1 cellular context compared by ENCODE assay signal in the genomic region with DNA sequence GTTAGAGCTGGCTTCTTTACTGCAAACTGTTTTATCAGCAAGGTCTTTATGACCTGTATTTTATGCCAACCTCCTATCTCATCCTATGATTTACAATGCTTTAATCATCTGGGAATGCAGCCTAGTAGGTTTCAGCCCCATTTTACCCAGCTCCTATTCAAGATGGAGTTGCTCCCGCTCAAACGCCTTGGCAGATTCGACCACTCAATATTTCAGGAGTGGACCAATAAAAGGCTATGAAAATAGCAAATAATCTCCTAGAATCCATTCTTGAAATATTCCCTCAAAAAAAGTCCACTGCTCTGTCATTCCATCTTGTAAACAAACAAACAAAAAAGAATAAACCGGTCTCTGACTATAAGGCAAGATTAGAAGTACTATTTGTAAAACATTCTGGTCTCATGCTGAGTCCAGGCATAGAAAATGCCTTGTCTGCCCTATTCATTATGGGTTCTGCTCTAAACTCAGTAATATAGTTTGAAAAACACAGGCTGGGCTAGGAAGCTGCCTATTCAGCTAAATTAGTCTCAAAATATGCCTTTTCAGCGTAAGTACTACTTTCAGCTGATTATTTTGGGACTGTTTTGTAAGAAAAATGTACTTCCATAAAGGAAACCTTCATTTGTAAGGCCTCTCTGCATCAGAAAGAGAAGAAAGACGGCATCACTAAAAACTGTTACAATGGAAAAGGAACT.
A peak's percentile ranks its signal among the peaks of the same experiment; 100 is the strongest.
TF ChIP-seq lines count a peak whose summit lies in the region.

No MANE protein-coding gene starts in this region.

TF ChIP-seq in K562, 482 proteins besides CTCF, POLR2A, EP300 and RAD21 (continued from another document and continues in another):
- TF ChIP-seq GABPB1 (CRISPR knock-in tag; IDR thresholded peaks at IDR 0.05): no peak
- TF ChIP-seq TAF15 (IDR thresholded peaks at IDR 0.05; ENCODE audit: low read depth, low read length): no peak
- peak; percentile 62; the same call in 1 of the 2 replicates for TF ChIP-seq MEF2D (tag; conservative IDR thresholded peaks at IDR 0.05; ENCODE audit: low read depth)
- no peak for TF ChIP-seq CCAR2 (IDR thresholded peaks at IDR 0.05; ENCODE audit: low read depth, low read length)
- no peak for TF ChIP-seq NCOA2 (IDR thresholded peaks at IDR 0.05; ENCODE audit: partially characterized antibody in 2 of 2)
- no peak for TF ChIP-seq GABPA (tag; conservative IDR thresholded peaks at IDR 0.05; ENCODE audit: low read depth)
- peak; percentile 52; the same call in 1 of the 2 replicates for TF ChIP-seq DDX20 (tag; IDR thresholded peaks at IDR 0.05; ENCODE audit: low read depth)
- TF ChIP-seq PHF21A (IDR thresholded peaks at IDR 0.05; ENCODE audit: borderline replicate concordance, low read depth): no peak
- TF ChIP-seq, protein P1, sequence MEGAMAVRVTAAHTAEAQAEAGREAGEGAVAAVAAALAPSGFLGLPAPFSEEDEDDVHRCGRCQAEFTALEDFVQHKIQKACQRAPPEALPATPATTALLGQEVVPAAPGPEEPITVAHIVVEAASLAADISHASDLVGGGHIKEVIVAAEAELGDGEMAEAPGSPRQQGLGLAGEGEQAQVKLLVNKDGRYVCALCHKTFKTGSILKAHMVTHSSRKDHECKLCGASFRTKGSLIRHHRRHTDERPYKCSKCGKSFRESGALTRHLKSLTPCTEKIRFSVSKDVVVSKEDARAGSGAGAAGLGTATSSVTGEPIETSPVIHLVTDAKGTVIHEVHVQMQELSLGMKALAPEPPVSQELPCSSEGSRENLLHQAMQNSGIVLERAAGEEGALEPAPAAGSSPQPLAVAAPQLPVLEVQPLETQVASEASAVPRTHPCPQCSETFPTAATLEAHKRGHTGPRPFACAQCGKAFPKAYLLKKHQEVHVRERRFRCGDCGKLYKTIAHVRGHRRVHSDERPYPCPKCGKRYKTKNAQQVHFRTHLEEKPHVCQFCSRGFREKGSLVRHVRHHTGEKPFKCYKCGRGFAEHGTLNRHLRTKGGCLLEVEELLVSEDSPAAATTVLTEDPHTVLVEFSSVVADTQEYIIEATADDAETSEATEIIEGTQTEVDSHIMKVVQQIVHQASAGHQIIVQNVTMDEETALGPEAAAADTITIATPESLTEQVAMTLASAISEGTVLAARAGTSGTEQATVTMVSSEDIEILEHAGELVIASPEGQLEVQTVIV (CRISPR knock-in tag; IDR thresholded peaks at IDR 0.05; ENCODE audit: borderline replicate concordance): no peak
- TF ChIP-seq ZNF395 (CRISPR knock-in tag; IDR thresholded peaks at IDR 0.05): peak; percentile 72; the same call in 1 of the 2 replicates
- no peak for TF ChIP-seq ZNF263 (CRISPR knock-in tag; IDR thresholded peaks at IDR 0.05; ENCODE audit: borderline replicate concordance)
- TF ChIP-seq, protein P2, sequence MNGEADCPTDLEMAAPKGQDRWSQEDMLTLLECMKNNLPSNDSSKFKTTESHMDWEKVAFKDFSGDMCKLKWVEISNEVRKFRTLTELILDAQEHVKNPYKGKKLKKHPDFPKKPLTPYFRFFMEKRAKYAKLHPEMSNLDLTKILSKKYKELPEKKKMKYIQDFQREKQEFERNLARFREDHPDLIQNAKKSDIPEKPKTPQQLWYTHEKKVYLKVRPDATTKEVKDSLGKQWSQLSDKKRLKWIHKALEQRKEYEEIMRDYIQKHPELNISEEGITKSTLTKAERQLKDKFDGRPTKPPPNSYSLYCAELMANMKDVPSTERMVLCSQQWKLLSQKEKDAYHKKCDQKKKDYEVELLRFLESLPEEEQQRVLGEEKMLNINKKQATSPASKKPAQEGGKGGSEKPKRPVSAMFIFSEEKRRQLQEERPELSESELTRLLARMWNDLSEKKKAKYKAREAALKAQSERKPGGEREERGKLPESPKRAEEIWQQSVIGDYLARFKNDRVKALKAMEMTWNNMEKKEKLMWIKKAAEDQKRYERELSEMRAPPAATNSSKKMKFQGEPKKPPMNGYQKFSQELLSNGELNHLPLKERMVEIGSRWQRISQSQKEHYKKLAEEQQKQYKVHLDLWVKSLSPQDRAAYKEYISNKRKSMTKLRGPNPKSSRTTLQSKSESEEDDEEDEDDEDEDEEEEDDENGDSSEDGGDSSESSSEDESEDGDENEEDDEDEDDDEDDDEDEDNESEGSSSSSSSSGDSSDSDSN (IDR thresholded peaks at IDR 0.05; ENCODE audit: borderline replicate concordance in 1 of 2, low read depth in 2 of 2, low read length in 2 of 2): no peak
- no peak for TF ChIP-seq KLF10 (CRISPR knock-in tag; IDR thresholded peaks at IDR 0.05)
- TF ChIP-seq, protein P3, sequence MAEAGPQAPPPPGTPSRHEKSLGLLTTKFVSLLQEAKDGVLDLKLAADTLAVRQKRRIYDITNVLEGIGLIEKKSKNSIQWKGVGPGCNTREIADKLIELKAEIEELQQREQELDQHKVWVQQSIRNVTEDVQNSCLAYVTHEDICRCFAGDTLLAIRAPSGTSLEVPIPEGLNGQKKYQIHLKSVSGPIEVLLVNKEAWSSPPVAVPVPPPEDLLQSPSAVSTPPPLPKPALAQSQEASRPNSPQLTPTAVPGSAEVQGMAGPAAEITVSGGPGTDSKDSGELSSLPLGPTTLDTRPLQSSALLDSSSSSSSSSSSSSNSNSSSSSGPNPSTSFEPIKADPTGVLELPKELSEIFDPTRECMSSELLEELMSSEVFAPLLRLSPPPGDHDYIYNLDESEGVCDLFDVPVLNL (CRISPR knock-in tag; IDR thresholded peaks at IDR 0.05; ENCODE audit: low read depth): no peak
- no peak for TF ChIP-seq HEY1 (CRISPR knock-in tag; IDR thresholded peaks at IDR 0.05; ENCODE audit: borderline replicate concordance)
- TF ChIP-seq MCM5 (IDR thresholded peaks at IDR 0.05; ENCODE audit: low read depth): no peak
- TF ChIP-seq KDM2B (CRISPR knock-in tag; IDR thresholded peaks at IDR 0.05): no peak
- TF ChIP-seq HDAC2 (IDR thresholded peaks at IDR 0.05): no peak
- TF ChIP-seq ZNF76 (CRISPR knock-in tag; IDR thresholded peaks at IDR 0.05; ENCODE audit: borderline replicate concordance): no peak
- no peak for TF ChIP-seq ETV6 (IDR thresholded peaks at IDR 0.05; ENCODE audit: borderline replicate concordance in 1 of 2, low read depth in 2 of 2, low read length in 1 of 2)
- TF ChIP-seq ETV6 (CRISPR knock-in tag; IDR thresholded peaks at IDR 0.05; ENCODE audit: borderline replicate concordance): no peak
- no peak for TF ChIP-seq ZNF134 (CRISPR knock-in tag; conservative IDR thresholded peaks at IDR 0.05)
- no peak for TF ChIP-seq SUPT5H (IDR thresholded peaks at IDR 0.05)
- no peak for TF ChIP-seq SMARCB1 (IDR thresholded peaks at IDR 0.05; ENCODE audit: insufficient read length, low read depth)
- TF ChIP-seq PPARD (CRISPR knock-in tag; IDR thresholded peaks at IDR 0.05): no peak
- no peak for TF ChIP-seq ARHGAP35 (IDR thresholded peaks at IDR 0.05; ENCODE audit: partially characterized antibody)
- no peak for TF ChIP-seq ARID2 (IDR thresholded peaks at IDR 0.05)
- TF ChIP-seq, protein P4, sequence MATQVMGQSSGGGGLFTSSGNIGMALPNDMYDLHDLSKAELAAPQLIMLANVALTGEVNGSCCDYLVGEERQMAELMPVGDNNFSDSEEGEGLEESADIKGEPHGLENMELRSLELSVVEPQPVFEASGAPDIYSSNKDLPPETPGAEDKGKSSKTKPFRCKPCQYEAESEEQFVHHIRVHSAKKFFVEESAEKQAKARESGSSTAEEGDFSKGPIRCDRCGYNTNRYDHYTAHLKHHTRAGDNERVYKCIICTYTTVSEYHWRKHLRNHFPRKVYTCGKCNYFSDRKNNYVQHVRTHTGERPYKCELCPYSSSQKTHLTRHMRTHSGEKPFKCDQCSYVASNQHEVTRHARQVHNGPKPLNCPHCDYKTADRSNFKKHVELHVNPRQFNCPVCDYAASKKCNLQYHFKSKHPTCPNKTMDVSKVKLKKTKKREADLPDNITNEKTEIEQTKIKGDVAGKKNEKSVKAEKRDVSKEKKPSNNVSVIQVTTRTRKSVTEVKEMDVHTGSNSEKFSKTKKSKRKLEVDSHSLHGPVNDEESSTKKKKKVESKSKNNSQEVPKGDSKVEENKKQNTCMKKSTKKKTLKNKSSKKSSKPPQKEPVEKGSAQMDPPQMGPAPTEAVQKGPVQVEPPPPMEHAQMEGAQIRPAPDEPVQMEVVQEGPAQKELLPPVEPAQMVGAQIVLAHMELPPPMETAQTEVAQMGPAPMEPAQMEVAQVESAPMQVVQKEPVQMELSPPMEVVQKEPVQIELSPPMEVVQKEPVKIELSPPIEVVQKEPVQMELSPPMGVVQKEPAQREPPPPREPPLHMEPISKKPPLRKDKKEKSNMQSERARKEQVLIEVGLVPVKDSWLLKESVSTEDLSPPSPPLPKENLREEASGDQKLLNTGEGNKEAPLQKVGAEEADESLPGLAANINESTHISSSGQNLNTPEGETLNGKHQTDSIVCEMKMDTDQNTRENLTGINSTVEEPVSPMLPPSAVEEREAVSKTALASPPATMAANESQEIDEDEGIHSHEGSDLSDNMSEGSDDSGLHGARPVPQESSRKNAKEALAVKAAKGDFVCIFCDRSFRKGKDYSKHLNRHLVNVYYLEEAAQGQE (CRISPR knock-in tag; IDR thresholded peaks at IDR 0.05; ENCODE audit: low read depth): no peak
- TF ChIP-seq CREBBP (IDR thresholded peaks at IDR 0.05; ENCODE audit: low read depth, low read length): no peak
- no peak for TF ChIP-seq ZSCAN32 (CRISPR knock-in tag; IDR thresholded peaks at IDR 0.05)
- no peak for TF ChIP-seq HBP1 (CRISPR knock-in tag; IDR thresholded peaks at IDR 0.05)
- TF ChIP-seq, protein P5, sequence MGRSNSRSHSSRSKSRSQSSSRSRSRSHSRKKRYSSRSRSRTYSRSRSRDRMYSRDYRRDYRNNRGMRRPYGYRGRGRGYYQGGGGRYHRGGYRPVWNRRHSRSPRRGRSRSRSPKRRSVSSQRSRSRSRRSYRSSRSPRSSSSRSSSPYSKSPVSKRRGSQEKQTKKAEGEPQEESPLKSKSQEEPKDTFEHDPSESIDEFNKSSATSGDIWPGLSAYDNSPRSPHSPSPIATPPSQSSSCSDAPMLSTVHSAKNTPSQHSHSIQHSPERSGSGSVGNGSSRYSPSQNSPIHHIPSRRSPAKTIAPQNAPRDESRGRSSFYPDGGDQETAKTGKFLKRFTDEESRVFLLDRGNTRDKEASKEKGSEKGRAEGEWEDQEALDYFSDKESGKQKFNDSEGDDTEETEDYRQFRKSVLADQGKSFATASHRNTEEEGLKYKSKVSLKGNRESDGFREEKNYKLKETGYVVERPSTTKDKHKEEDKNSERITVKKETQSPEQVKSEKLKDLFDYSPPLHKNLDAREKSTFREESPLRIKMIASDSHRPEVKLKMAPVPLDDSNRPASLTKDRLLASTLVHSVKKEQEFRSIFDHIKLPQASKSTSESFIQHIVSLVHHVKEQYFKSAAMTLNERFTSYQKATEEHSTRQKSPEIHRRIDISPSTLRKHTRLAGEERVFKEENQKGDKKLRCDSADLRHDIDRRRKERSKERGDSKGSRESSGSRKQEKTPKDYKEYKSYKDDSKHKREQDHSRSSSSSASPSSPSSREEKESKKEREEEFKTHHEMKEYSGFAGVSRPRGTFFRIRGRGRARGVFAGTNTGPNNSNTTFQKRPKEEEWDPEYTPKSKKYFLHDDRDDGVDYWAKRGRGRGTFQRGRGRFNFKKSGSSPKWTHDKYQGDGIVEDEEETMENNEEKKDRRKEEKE (IDR thresholded peaks at IDR 0.05; ENCODE audit: borderline replicate concordance in 1 of 2, control insufficient read depth in 1 of 2, low read depth in 2 of 2, low read length in 1 of 2): no peak
- TF ChIP-seq, protein P6, sequence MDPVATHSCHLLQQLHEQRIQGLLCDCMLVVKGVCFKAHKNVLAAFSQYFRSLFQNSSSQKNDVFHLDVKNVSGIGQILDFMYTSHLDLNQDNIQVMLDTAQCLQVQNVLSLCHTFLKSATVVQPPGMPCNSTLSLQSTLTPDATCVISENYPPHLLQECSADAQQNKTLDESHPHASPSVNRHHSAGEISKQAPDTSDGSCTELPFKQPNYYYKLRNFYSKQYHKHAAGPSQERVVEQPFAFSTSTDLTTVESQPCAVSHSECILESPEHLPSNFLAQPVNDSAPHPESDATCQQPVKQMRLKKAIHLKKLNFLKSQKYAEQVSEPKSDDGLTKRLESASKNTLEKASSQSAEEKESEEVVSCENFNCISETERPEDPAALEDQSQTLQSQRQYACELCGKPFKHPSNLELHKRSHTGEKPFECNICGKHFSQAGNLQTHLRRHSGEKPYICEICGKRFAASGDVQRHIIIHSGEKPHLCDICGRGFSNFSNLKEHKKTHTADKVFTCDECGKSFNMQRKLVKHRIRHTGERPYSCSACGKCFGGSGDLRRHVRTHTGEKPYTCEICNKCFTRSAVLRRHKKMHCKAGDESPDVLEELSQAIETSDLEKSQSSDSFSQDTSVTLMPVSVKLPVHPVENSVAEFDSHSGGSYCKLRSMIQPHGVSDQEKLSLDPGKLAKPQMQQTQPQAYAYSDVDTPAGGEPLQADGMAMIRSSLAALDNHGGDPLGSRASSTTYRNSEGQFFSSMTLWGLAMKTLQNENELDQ (CRISPR knock-in tag; IDR thresholded peaks at IDR 0.05; ENCODE audit: borderline replicate concordance): no peak
- no peak for TF ChIP-seq TEAD2 (tag; IDR thresholded peaks at IDR 0.05)
- no peak for TF ChIP-seq ZNF384 (IDR thresholded peaks at IDR 0.05; ENCODE audit: low read depth, low read length)
- no peak for TF ChIP-seq NEUROD1 (IDR thresholded peaks at IDR 0.05; ENCODE audit: borderline replicate concordance, low read depth, low read length, partially characterized antibody)
- TF ChIP-seq FUS (optimal IDR thresholded peaks at IDR 0.05; ENCODE audit: low read depth, low read length): no peak
- no peak for TF ChIP-seq U2AF2 (optimal IDR thresholded peaks at IDR 0.05; ENCODE audit: low read depth, low read length)
